In genomic region chr6:40391851-40392595, GRCh38 we compare ENCODE assay signal across 17 cellular contexts.
A peak's percentile ranks its signal among the peaks of the same experiment; 100 is the strongest.
DNase-seq lines count a peak whose midpoint lies in the region; ATAC-seq and TF ChIP-seq lines count a peak whose summit lies in the region.
"Had no signal": no experiment of that assay in that cellular context is flagged by ENCODE, and none has a peak within 500 bp of the region (broad histone marks: within the 10 kb centered on the region; RNA-seq: fewer than 3 reads in every experiment).

No MANE protein-coding gene starts in this region.

- peaks cover 2% of the 10 kb centered on the region for H3K27me3 Mint-ChIP-seq in activated CD4-positive, alpha-beta T cell treated with anti-CD3 and anti-CD28 coated beads, Interleukin-2, amount 10 ng/mL, durations not matched to agents 7 days and 5 days
- H3K27me3 Mint-ChIP-seq in type B pancreatic cell, result peaks cover 17% of the 10 kb centered on the region

- no peak for DNase-seq in activated CD4-positive, alpha-beta T cell treated with anti-CD3 and anti-CD28 coated beads, Interleukin-2, amount 10 ng/mL, durations not matched to agents 7 days and 5 days
- no peak for DNase-seq in activated CD4-positive, alpha-beta T cell treated with anti-CD3 and anti-CD28 coated beads, Interleukin-2, amount 50 U/mL, for 4 hours
- DNase-seq in D341Med (ENCODE audit: low spot score), result peak; percentile 19
- DNase-seq in islet precursor cell, result peak; percentile 43
- peak; percentile 64 for DNase-seq in type B pancreatic cell (ENCODE audit: extremely low spot score, unreplicated experiment)
- DNase-seq in Right ventricle myocardium inferior (ENCODE audit: missing footprints), result no peak
- no peak for DNase-seq in kidney glomerular epithelial cell (lab: John Stamatoyannopoulos, UW)
- no peak for DNase-seq in GM03348 (ENCODE audit: low spot score)
- DNase-seq: 8988T, Calu3, DMS 273 treated with DMSO at 0.1 percent for 48 hours, DMS53, EL, GM23248, HCEC 1CT had no signal

- H3K4me3 Mint-ChIP-seq in activated CD4-positive, alpha-beta T cell treated with anti-CD3 and anti-CD28 coated beads, Interleukin-2, amount 10 ng/mL, durations not matched to agents 7 days and 5 days, result no peak overlapping the region
- no peak overlapping the region for H3K4me3 Mint-ChIP-seq in type B pancreatic cell
- H3K4me3 Mint-ChIP-seq: CD14-positive monocyte had no signal

- TF ChIP-seq CTCF in type B pancreatic cell (conservative IDR thresholded peaks at IDR 0.05), result no peak

- intact Hi-C loops in Right ventricle myocardium inferior (cut with DNase I), result no loop called here

- CTCF ChIA-PET in activated CD4-positive, alpha-beta T cell treated with anti-CD3 and anti-CD28 coated beads, Interleukin-2, amount 10 ng/mL, durations not matched to agents 7 days and 5 days (lab: Charles Lee), result no interaction called here

- H3K36me3 Mint-ChIP-seq in activated CD4-positive, alpha-beta T cell treated with anti-CD3 and anti-CD28 coated beads, Interleukin-2, amount 10 ng/mL, durations not matched to agents 7 days and 5 days (ENCODE audit: low read depth), result peaks cover 6% of the 10 kb centered on the region
- H3K36me3 Mint-ChIP-seq in type B pancreatic cell, result no peaks in the 10 kb centered on the region
- H3K36me3 Mint-ChIP-seq: CD14-positive monocyte; CD8-positive, alpha-beta T cell had no signal

- no peaks in the 10 kb centered on the region for H3K9me3 Mint-ChIP-seq in activated CD4-positive, alpha-beta T cell treated with anti-CD3 and anti-CD28 coated beads, Interleukin-2, amount 10 ng/mL, durations not matched to agents 7 days and 5 days
- H3K9me3 Mint-ChIP-seq in type B pancreatic cell, result no peaks in the 10 kb centered on the region
- H3K9me3 Mint-ChIP-seq: CD14-positive monocyte; CD8-positive, alpha-beta T cell had no signal

- POLR2A ChIA-PET in activated CD4-positive, alpha-beta T cell treated with anti-CD3 and anti-CD28 coated beads, Interleukin-2, amount 10 ng/mL, durations not matched to agents 7 days and 5 days (lab: Charles Lee), result no interaction called here

- no peak for ATAC-seq in Right ventricle myocardium inferior

- H3K27ac Mint-ChIP-seq in activated CD4-positive, alpha-beta T cell treated with anti-CD3 and anti-CD28 coated beads, Interleukin-2, amount 10 ng/mL, durations not matched to agents 7 days and 5 days, result peak overlapping the region; percentile 77
- H3K27ac Mint-ChIP-seq in type B pancreatic cell, result no peak overlapping the region
- H3K27ac Mint-ChIP-seq: CD14-positive monocyte had no signal

- H3K4me1 Mint-ChIP-seq in activated CD4-positive, alpha-beta T cell treated with anti-CD3 and anti-CD28 coated beads, Interleukin-2, amount 10 ng/mL, durations not matched to agents 7 days and 5 days, result peaks cover 51% of the 10 kb centered on the region
- peaks cover 18% of the 10 kb centered on the region for H3K4me1 Mint-ChIP-seq in type B pancreatic cell (ENCODE audit: unreplicated experiment)
- H3K4me1 Mint-ChIP-seq: CD14-positive monocyte had no signal

Comparison
In these comparisons a context has a peak if more than half of its experiments do, and no peak if none do; other contexts are left out.
1. DNase-seq: peak in D341Med (single experiment), islet precursor cell (single experiment) and type B pancreatic cell (single experiment); none in activated CD4-positive, alpha-beta T cell treated with anti-CD3 and anti-CD28 coated beads, Interleukin-2, amount 10 ng/mL, durations not matched to agents 7 days and 5 days (single experiment), activated CD4-positive, alpha-beta T cell treated with anti-CD3 and anti-CD28 coated beads, Interleukin-2, amount 50 U/mL, for 4 hours (0 of 2), Right ventricle myocardium inferior (single experiment), kidney glomerular epithelial cell (single experiment) and GM03348 (single experiment).